21 cellular contexts compared by ENCODE assay signal in genomic region chr6:39080246-39080875, GRCh38. TPM values are rescaled to one million over a fixed set of nuclear protein-coding genes. Genes with fewer than 3 reads are reported as not detected.
DNase-seq lines count a peak whose midpoint lies in the region; ATAC-seq, FAIRE-seq and TF ChIP-seq lines count a peak whose summit lies in the region.
"Had no signal": no experiment of that assay in that cellular context is flagged by ENCODE, and none has a peak within 500 bp of the region (broad histone marks: within the 10 kb centered on the region; RNA-seq: fewer than 3 reads in every experiment).

No MANE protein-coding gene starts in this region.

- peaks cover 11% of the 10 kb centered on the region for H3K27me3 Mint-ChIP-seq in activated CD8-positive, alpha-beta memory T cell treated with anti-CD3 and anti-CD28 coated beads, Interleukin-2, amount 10 ng/mL, durations not matched to agents 7 days and 5 days
- H3K27me3 Mint-ChIP-seq in endothelial cell (ENCODE audit: unreplicated experiment): peaks cover 8% of the 10 kb centered on the region

- H3K9me3 ChIP-seq in osteoblast (ENCODE audit: low read depth, low read length): no peaks in the 10 kb centered on the region
- H3K9me3 ChIP-seq: A549, Caco-2 had no signal

- no peaks in the 10 kb centered on the region for H3K27me3 ChIP-seq in bronchial epithelial cell (ENCODE audit: control insufficient read depth, insufficient read depth, low read length)
- H3K27me3 ChIP-seq in osteoblast (ENCODE audit: insufficient read depth, low read length): no peaks in the 10 kb centered on the region

- no peaks in the 10 kb centered on the region for H3K36me3 Mint-ChIP-seq in activated CD8-positive, alpha-beta memory T cell treated with anti-CD3 and anti-CD28 coated beads, Interleukin-2, amount 10 ng/mL, durations not matched to agents 7 days and 5 days
- H3K36me3 Mint-ChIP-seq in endothelial cell (ENCODE audit: low read depth, unreplicated experiment): peaks cover 25% of the 10 kb centered on the region

- no peak overlapping the region for H3K27ac Mint-ChIP-seq in activated CD8-positive, alpha-beta memory T cell treated with anti-CD3 and anti-CD28 coated beads, Interleukin-2, amount 10 ng/mL, durations not matched to agents 7 days and 5 days
- H3K27ac Mint-ChIP-seq in endothelial cell (ENCODE audit: unreplicated experiment): no peak overlapping the region
- H3K27ac Mint-ChIP-seq: CD4-positive, alpha-beta T cell had no signal

- H3K4me1 ChIP-seq in osteoblast (ENCODE audit: insufficient read depth, low read length): no peaks in the 10 kb centered on the region
- H3K4me1 ChIP-seq: A549, Caco-2 had no signal

- no peak overlapping the region for H3K4me3 ChIP-seq in bronchial epithelial cell (ENCODE audit: low read depth, low read length)
- no peak overlapping the region for H3K4me3 ChIP-seq in osteoblast (ENCODE audit: insufficient read depth, low read length)
- H3K4me3 ChIP-seq: A549 had no signal

- no peak for TF ChIP-seq CTCF in bronchial epithelial cell (IDR thresholded peaks at IDR 0.05; ENCODE audit: insufficient read depth, low read length, severe bottlenecking)
- no peak for TF ChIP-seq CTCF in osteoblast (IDR thresholded peaks at IDR 0.05; ENCODE audit: extremely low read depth, low read depth, low read length)
- no peak for TF ChIP-seq CTCF in endothelial cell (IDR thresholded peaks at IDR 0.05; ENCODE audit: unreplicated experiment)

- peaks cover 16% of the 10 kb centered on the region for H3K4me1 Mint-ChIP-seq in activated CD8-positive, alpha-beta memory T cell treated with anti-CD3 and anti-CD28 coated beads, Interleukin-2, amount 10 ng/mL, durations not matched to agents 7 days and 5 days
- peaks cover 17% of the 10 kb centered on the region for H3K4me1 Mint-ChIP-seq in endothelial cell (ENCODE audit: unreplicated experiment)

- no peak overlapping the region for H3K4me2 ChIP-seq in osteoblast (ENCODE audit: insufficient read depth, low read length)
- H3K4me2 ChIP-seq: A549 had no signal

- H3K79me2 ChIP-seq in osteoblast (ENCODE audit: insufficient read depth, low read length): no peaks in the 10 kb centered on the region

- H3K9me3 Mint-ChIP-seq in activated CD8-positive, alpha-beta memory T cell treated with anti-CD3 and anti-CD28 coated beads, Interleukin-2, amount 10 ng/mL, durations not matched to agents 7 days and 5 days (ENCODE audit: low read depth): no peaks in the 10 kb centered on the region
- no peaks in the 10 kb centered on the region for H3K9me3 Mint-ChIP-seq in endothelial cell (ENCODE audit: unreplicated experiment)
- H3K9me3 Mint-ChIP-seq: CD4-positive, alpha-beta T cell had no signal

- peak; percentile 7 for FAIRE-seq in bronchial epithelial cell (lab: Jason Lieb, UNC)
- FAIRE-seq: A549, D721Med, G401.6, GM12891, GM18507 had no signal

- H2AFZ ChIP-seq in osteoblast (ENCODE audit: low read length): no peak overlapping the region

- no peak for ATAC-seq in activated CD8-positive, alpha-beta memory T cell treated with anti-CD3 and anti-CD28 coated beads, Interleukin-2, amount 10 ng/mL, durations not matched to agents 7 days and 5 days
- no peak for ATAC-seq in left lobe of liver
- ATAC-seq: A549 had no signal

- H3K36me3 ChIP-seq in bronchial epithelial cell (ENCODE audit: control insufficient read depth, insufficient read depth, low read length) (no peaks in the 10 kb centered on the region), osteoblast (ENCODE audit: insufficient read depth, low read length) (no peaks in the 10 kb centered on the region)

- peak; percentile 32 for DNase-seq in activated CD8-positive, alpha-beta memory T cell treated with anti-CD3 and anti-CD28 coated beads, Interleukin-2, amount 10 ng/mL, durations not matched to agents 7 days and 5 days
- no peak for DNase-seq in activated CD8-positive, alpha-beta memory T cell treated with anti-CD3 and anti-CD28 coated beads for 24 hours
- DNase-seq in bronchial epithelial cell (ENCODE audit: low read depth) (no peak), left lobe of liver (ENCODE audit: low spot score) (peak; percentile 28), SW 1271 (lab: John Stamatoyannopoulos, UW) (no peak), osteoblast (ENCODE audit: insufficient read length, low spot score, missing footprints) (no peak), endothelial cell (ENCODE audit: low spot score) (no peak)
- DNase-seq: AML-193; Caco-2; CD4-positive, alpha-beta T cell; GOT3; HCEC 1CT had no signal

- no peak overlapping the region for H3K27ac ChIP-seq in osteoblast (ENCODE audit: low read depth, low read length)
- H3K27ac ChIP-seq: 22Rv1, A549, C4-2B, HL-60 had no signal

- H4K20me1 ChIP-seq in osteoblast (ENCODE audit: insufficient read depth, low read length): no peaks in the 10 kb centered on the region

- CTCF ChIA-PET in activated CD8-positive, alpha-beta memory T cell treated with anti-CD3 and anti-CD28 coated beads, Interleukin-2, amount 10 ng/mL, durations not matched to agents 7 days and 5 days (lab: Charles Lee): interaction anchor here (1.6 kb wide), 1 partner anchor 229 kb away, joined by 5 read pairs; no protein-coding TSS in a partner anchor

- H3K4me3 Mint-ChIP-seq in activated CD8-positive, alpha-beta memory T cell treated with anti-CD3 and anti-CD28 coated beads, Interleukin-2, amount 10 ng/mL, durations not matched to agents 7 days and 5 days: no peak overlapping the region
- no peak overlapping the region for H3K4me3 Mint-ChIP-seq in endothelial cell (ENCODE audit: unreplicated experiment)
- H3K4me3 Mint-ChIP-seq: CD4-positive, alpha-beta T cell had no signal

RNA-seq across cellular contexts. Expression of gene GLP1R, which starts 31.8 kb away (rescaled TPM):
- not detected for total RNA-seq in activated CD8-positive, alpha-beta memory T cell treated with anti-CD3 and anti-CD28 coated beads, Interleukin-2, amount 10 ng/mL, durations not matched to agents 7 days and 5 days
- total RNA-seq in bronchial epithelial cell: not detected in 2 replicates
- total RNA-seq in left lobe of liver: not detected
- total RNA-seq in osteoblast: not detected in 2 replicates
- total RNA-seq in endothelial cell (ENCODE audit: unreplicated experiment): 42.5 TPM
- total RNA-seq: Caco-2; CD4-positive, alpha-beta T cell; HT1080 had no signal

RNA-seq across cellular contexts. Expression of gene SAYSD1, which starts 34.6 kb away (rescaled TPM):
- total RNA-seq in activated CD8-positive, alpha-beta memory T cell treated with anti-CD3 and anti-CD28 coated beads, Interleukin-2, amount 10 ng/mL, durations not matched to agents 7 days and 5 days: 10 to 100 TPM in 1 of 2 experiments, 1 to 10 TPM in 1; 9.1 to 11.4 TPM
- 9.0 and 14.2 TPM in 2 replicates for total RNA-seq in bronchial epithelial cell
- 6.0 TPM for total RNA-seq in left lobe of liver
- total RNA-seq in osteoblast: 29.8 and 31.1 TPM in 2 replicates
- 10.8 TPM for total RNA-seq in endothelial cell (ENCODE audit: unreplicated experiment)

Comparison
In these comparisons a context has a peak if more than half of its experiments do, and no peak if none do; other contexts are left out.
1. DNase-seq: peak in activated CD8-positive, alpha-beta memory T cell treated with anti-CD3 and anti-CD28 coated beads, Interleukin-2, amount 10 ng/mL, durations not matched to agents 7 days and 5 days (single experiment) and left lobe of liver (single experiment); none in activated CD8-positive, alpha-beta memory T cell treated with anti-CD3 and anti-CD28 coated beads for 24 hours (single experiment), bronchial epithelial cell (single experiment), SW 1271 (0 of 2), osteoblast (single experiment) and endothelial cell (single experiment).
2. RNA of gene GLP1R, which starts 31.8 kb away (total RNA-seq): 42.5 TPM in endothelial cell (single experiment); not detected in activated CD8-positive, alpha-beta memory T cell treated with anti-CD3 and anti-CD28 coated beads, Interleukin-2, amount 10 ng/mL, durations not matched to agents 7 days and 5 days, not detected in bronchial epithelial cell, not detected in left lobe of liver (single experiment) and not detected in osteoblast; every median in the first group is over 10 times any median in the second.